ENCODE assay signal across 7 cellular contexts in the genomic region with DNA sequence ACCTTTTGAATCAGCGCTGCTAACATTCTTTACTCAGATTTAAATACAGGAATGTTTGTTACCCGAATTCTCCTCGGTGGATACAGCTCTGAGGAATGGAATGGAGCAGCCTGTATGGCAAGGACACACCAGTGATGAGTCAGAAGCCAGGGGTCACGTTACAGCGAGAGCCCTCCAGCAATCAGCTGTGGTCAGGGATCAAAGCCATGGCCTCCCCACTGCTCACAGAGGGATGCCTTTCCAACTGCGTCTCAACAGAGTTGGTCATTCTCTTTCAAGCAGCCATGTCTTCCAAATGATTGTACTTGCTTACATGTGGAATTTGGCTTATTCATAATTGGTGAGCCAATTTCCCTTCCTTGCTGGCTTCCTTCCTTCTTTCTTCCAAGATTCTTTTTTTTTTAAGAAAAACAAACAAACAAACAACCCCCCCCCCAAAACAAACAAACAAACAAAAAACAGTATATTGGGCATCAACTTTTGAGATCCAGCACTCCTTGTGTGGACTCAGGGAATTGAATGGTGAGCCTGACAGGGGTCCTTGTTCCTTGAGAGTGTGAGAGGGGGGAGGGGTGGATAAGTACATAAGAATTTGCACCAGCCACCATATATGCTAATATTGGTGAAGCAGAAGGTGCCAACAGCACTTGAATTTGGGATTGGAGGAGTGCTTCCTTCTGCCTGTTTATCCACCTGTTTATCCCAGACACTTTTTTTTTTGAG.
DNase-seq lines count a peak whose midpoint lies in the region; ATAC-seq and TF ChIP-seq lines count a peak whose summit lies in the region.

No MANE protein-coding gene starts in this region.

- no peak for TF ChIP-seq POLR2A in upper lobe of left lung (IDR thresholded peaks at IDR 0.05)

- H3K4me1 ChIP-seq in HUES6 (ENCODE audit: control insufficient read depth, insufficient read depth, low read length) (peaks cover 53% of the 10 kb centered on the region), upper lobe of left lung (no peaks in the 10 kb centered on the region)

- WGBS in upper lobe of left lung, 2 donors, result 83 to 89% methylated on average over 6 of the region's 6 CpGs

- no peak for TF ChIP-seq CTCF in brain microvascular endothelial cell (IDR thresholded peaks at IDR 0.05; ENCODE audit: low read depth, low read length, missing control alignments)
- no peak for TF ChIP-seq CTCF in upper lobe of left lung (IDR thresholded peaks at IDR 0.05)

- H3K36me3 ChIP-seq in HUES6 (ENCODE audit: control insufficient read depth, insufficient read depth, low read length) (no peaks in the 10 kb centered on the region), brain microvascular endothelial cell (replicated peaks) (no peaks in the 10 kb centered on the region), upper lobe of left lung (no peaks in the 10 kb centered on the region)

- DNase-seq in brain microvascular endothelial cell, result peak; percentile 99
- peak; percentile 99 for DNase-seq in islet precursor cell
- DNase-seq in upper lobe of left lung, result no peak
- DNase-seq in middle frontal gyrus (ENCODE audit: extremely low spot score, low spot score), result no peak
- DNase-seq in SHP77 treated with DMSO at 0.1 percent for 48 hours (lab: John Stamatoyannopoulos, UW), result no peak
- no peak for DNase-seq in activated CD4-positive, alpha-beta T cell treated with anti-CD3 and anti-CD28 coated beads for 4 hours

- H3K9me3 ChIP-seq in HUES6 (ENCODE audit: control insufficient read depth, insufficient read depth, low read depth, low read length), result no peaks in the 10 kb centered on the region
- no peaks in the 10 kb centered on the region for H3K9me3 ChIP-seq in upper lobe of left lung

- H3K4me3 ChIP-seq in HUES6 (ENCODE audit: low read depth, low read length) (peak overlapping the region; percentile 18), brain microvascular endothelial cell (ENCODE audit: low read depth, low read length) (no peak overlapping the region), upper lobe of left lung (no peak overlapping the region)

- TF ChIP-seq EP300 in upper lobe of left lung (IDR thresholded peaks at IDR 0.05), result no peak

- peak overlapping the region; percentile 63 for H3K9ac ChIP-seq in HUES6 (ENCODE audit: low read length)

- peak; percentile 63 to 97 for ATAC-seq in upper lobe of left lung (ENCODE audit: low FRiP score in 2 of 2)

- H3K27ac ChIP-seq in HUES6 (ENCODE audit: low read depth, low read length), result peak overlapping the region; percentile 62; the same call in 1 of the 2 replicates
- H3K27ac ChIP-seq in brain microvascular endothelial cell, result peak overlapping the region; percentile 70
- no peak overlapping the region for H3K27ac ChIP-seq in upper lobe of left lung

- H3K27me3 ChIP-seq in HUES6 (ENCODE audit: control insufficient read depth, insufficient read depth, low read length) (peaks cover 16% of the 10 kb centered on the region; the same call in 1 of the 2 replicates), brain microvascular endothelial cell (replicated peaks) (no peaks in the 10 kb centered on the region), upper lobe of left lung (no peaks in the 10 kb centered on the region)

- in situ Hi-C loops in brain microvascular endothelial cell (cut with HindIII; ENCODE audit: low pct_ligation_motif_present, low sequenced_read_pairs), result no loop called here

Comparison
In these comparisons a context has a peak if more than half of its experiments do, and no peak if none do; other contexts are left out.
1. H3K27ac ChIP-seq: peak in HUES6 (single experiment) and brain microvascular endothelial cell (single experiment); none in upper lobe of left lung (0 of 4).
2. DNase-seq: peak in brain microvascular endothelial cell (single experiment) and islet precursor cell (single experiment); none in upper lobe of left lung (0 of 2), middle frontal gyrus (single experiment), SHP77 treated with DMSO at 0.1 percent for 48 hours (single experiment) and activated CD4-positive, alpha-beta T cell treated with anti-CD3 and anti-CD28 coated beads for 4 hours (0 of 2).